ENCODE assay signal across 8 cellular contexts in genomic region chr22:18970180-18970947, GRCh38. TPM values are rescaled to one million over a fixed set of nuclear protein-coding genes. Genes with fewer than 3 reads are reported as not detected.
DNase-seq lines count a peak whose midpoint lies in the region; ATAC-seq and TF ChIP-seq lines count a peak whose summit lies in the region.

No MANE protein-coding gene starts in this region.

- no peak overlapping the region for H3K27ac ChIP-seq in endodermal cell (ENCODE audit: low read depth, low read length)

- TF ChIP-seq CTCF in endodermal cell (conservative IDR thresholded peaks at IDR 0.05), result peak; percentile 62
- peak in 2 of 3 experiments; percentile 23 for TF ChIP-seq CTCF in nephron (IDR thresholded peaks at IDR 0.05; ENCODE audit: unreplicated experiment in 3 of 3)

- 0 to 1% methylated on average over 23 to 93 of the region's 93 CpGs for WGBS in endodermal cell (ENCODE audit: insufficient coverage in 1 of 2, insufficient read length in 1 of 2), 2 experiments

- peak overlapping the region; percentile 76 for H3K4me3 ChIP-seq in endodermal cell (ENCODE audit: low read length)

- ATAC-seq in HG02973 (IDR thresholded peaks at IDR 0.05; ENCODE audit: unreplicated experiment), result no peak
- ATAC-seq in GM21723 (IDR thresholded peaks at IDR 0.05; ENCODE audit: unreplicated experiment), result no peak

- no peaks in the 10 kb centered on the region for H3K36me3 ChIP-seq in endodermal cell (ENCODE audit: control insufficient read depth, insufficient read depth, low read length)

- H3K36me3 Mint-ChIP-seq in endodermal cell (ENCODE audit: low read depth) (no peaks in the 10 kb centered on the region), nephron (ENCODE audit: low read depth) (no peaks in the 10 kb centered on the region)

- H3K27me3 Mint-ChIP-seq in endodermal cell (ENCODE audit: insufficient read depth) (peaks cover 14% of the 10 kb centered on the region), nephron (ENCODE audit: low read depth) (peaks cover 20% of the 10 kb centered on the region)

- H3K4me1 Mint-ChIP-seq in endodermal cell (no peaks in the 10 kb centered on the region), nephron (no peaks in the 10 kb centered on the region)

- H3K4me1 ChIP-seq in endodermal cell (ENCODE audit: control insufficient read depth, insufficient read depth, low read length), result no peaks in the 10 kb centered on the region

- H3K9me3 Mint-ChIP-seq in endodermal cell (no peaks in the 10 kb centered on the region), nephron (no peaks in the 10 kb centered on the region)

- H3K27ac Mint-ChIP-seq in endodermal cell, result no peak overlapping the region
- no peak overlapping the region for H3K27ac Mint-ChIP-seq in nephron

- no peaks in the 10 kb centered on the region for H3K9me3 ChIP-seq in endodermal cell (ENCODE audit: control insufficient read depth, low read length)

- no peaks in the 10 kb centered on the region for H3K27me3 ChIP-seq in endodermal cell (ENCODE audit: control insufficient read depth, insufficient read depth, low read length, poor library complexity, severe bottlenecking)

- H3K9ac ChIP-seq in endodermal cell (ENCODE audit: extremely low read depth, low read length, poor library complexity, severe bottlenecking), result peak overlapping the region; percentile 73

- peak overlapping the region; percentile 57 for H3K4me3 Mint-ChIP-seq in endodermal cell
- H3K4me3 Mint-ChIP-seq in nephron, result peak overlapping the region in 1 of 3 experiments; percentile 64

- DNase-seq in DMS 273 (lab: John Stamatoyannopoulos, UW; ENCODE audit: unreplicated experiment) (peak; percentile 73), DMS 273 treated with DMSO at 0.1 percent for 48 hours (lab: John Stamatoyannopoulos, UW) (no peak), NCI-H774 (lab: John Stamatoyannopoulos, UW) (peak; percentile 32), endodermal cell (peak; percentile 87), AML-193 (lab: John Stamatoyannopoulos, UW) (no peak)

RNA-seq across cellular contexts. Expression of gene PRODH, which starts 34.3 kb away (rescaled TPM):
- 10 to 100 TPM; 65.1 to 67.5 TPM for total RNA-seq in endodermal cell
- 14.1 TPM for polyA plus RNA-seq in endodermal cell (2013, experiment 1 of 2)
- polyA plus RNA-seq in endodermal cell (2013, experiment 2 of 2), result 10.5 TPM

Comparison
In these comparisons a context has a peak if more than half of its experiments do, and no peak if none do; other contexts are left out.
1. DNase-seq: peak in DMS 273 (single experiment), NCI-H774 (single experiment) and endodermal cell (single experiment); none in DMS 273 treated with DMSO at 0.1 percent for 48 hours (single experiment) and AML-193 (0 of 2).